Comparison of ENCODE assay signal across 34 cellular contexts in the genomic region with DNA sequence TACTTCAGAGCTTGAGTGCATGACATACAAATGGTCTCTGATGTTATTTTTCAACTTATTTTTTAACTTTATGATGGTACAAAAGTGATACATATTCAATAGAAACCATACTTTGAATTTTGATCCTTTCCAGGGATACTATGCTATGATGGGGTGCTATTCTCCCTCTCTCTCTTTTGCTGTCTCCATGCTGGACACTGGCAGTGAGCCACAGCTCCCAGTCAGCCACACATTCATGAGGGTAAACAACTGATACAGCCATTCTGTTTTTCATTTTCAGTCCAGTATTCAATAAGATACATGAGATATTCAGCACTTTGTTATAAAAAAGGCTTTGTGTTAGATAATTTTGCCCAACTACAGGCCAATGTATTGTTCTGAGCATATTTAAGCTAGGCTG.
"Had no signal": no experiment of that assay in that cellular context is flagged by ENCODE, and none has a peak within 500 bp of the region (broad histone marks: within the 10 kb centered on the region; RNA-seq: fewer than 3 reads in every experiment).

No MANE protein-coding gene starts in this region.

- H3K36me3 ChIP-seq: MG63 had no signal

- H3K27me3 ChIP-seq: MG63 had no signal

- H3K4me3 ChIP-seq: MG63 had no signal

- DNase-seq: Karpas-422, Kasumi-1, MG63, MM.1S, MV-4-11, NCI-H1048, NCI-H1092, NCI-H1092 treated with DMSO at 0.1 percent for 48 hours, NCI-H1105, NCI-H1105 treated with DMSO at 0.1 percent for 48 hours, NCI-H1417, NCI-H1417 treated with DMSO at 0.1 percent for 48 hours, NCI-H1436, NCI-H1436 treated with DMSO at 0.1 percent for 48 hours, NCI-H146, NCI-H1694, NCI-H1694 treated with DMSO at 0.1 percent for 48 hours, NCI-H187, NCI-H187 treated with DMSO at 0.1 percent for 48 hours, NCI-H1930, NCI-H2029, NCI-H2029 treated with DMSO at 0.1 percent for 48 hours, NCI-H2081, NCI-H2081 treated with DMSO at 0.1 percent for 48 hours, NCI-H2107, NCI-H2171, NCI-H2171 treated with DMSO at 0.1 percent for 48 hours, NCI-H2227 treated with DMSO at 0.1 percent for 48 hours, NCI-H226, NCI-H345, NCI-H446, NCI-H446 treated with DMSO at 0.1 percent for 48 hours, NCI-H510A, NCI-H510A treated with DMSO at 0.1 percent for 48 hours had no signal
